Comparison of ENCODE assay signal across 7 cellular contexts in genomic region chr19:4524808-4525562, GRCh38. TPM values are rescaled to one million over a fixed set of nuclear protein-coding genes. Genes with fewer than 3 reads are reported as not detected.
DNase-seq lines count a peak whose midpoint lies in the region; ATAC-seq and TF ChIP-seq lines count a peak whose summit lies in the region.

No MANE protein-coding gene starts in this region.

- no peak overlapping the region for H3K4me3 Mint-ChIP-seq in activated CD4-positive, alpha-beta T cell treated with anti-CD3 and anti-CD28 coated beads, Interleukin-2, amount 10 ng/mL, durations not matched to agents 24 days and 14 days
- no peak overlapping the region for H3K4me3 Mint-ChIP-seq in naive B cell

- no peak overlapping the region for H3K4me3 ChIP-seq in dorsolateral prefrontal cortex

- no peaks in the 10 kb centered on the region for H3K36me3 Mint-ChIP-seq in activated CD4-positive, alpha-beta T cell treated with anti-CD3 and anti-CD28 coated beads, Interleukin-2, amount 10 ng/mL, durations not matched to agents 24 days and 14 days (ENCODE audit: low read depth)
- no peaks in the 10 kb centered on the region for H3K36me3 Mint-ChIP-seq in naive B cell

- CTCF ChIA-PET in GM10248 (lab: Yijun Ruan, JAX) = interaction anchor here (0.6 to 6.0 kb wide), 36 partner anchors 8 to 323 kb away, joined by 3 to 64 read pairs (median 4); partner anchors contain the start of genes LRG1, PLIN5, UBXN6 and YJU2

- POLR2A ChIA-PET in GM10248 (lab: Yijun Ruan, JAX) = no interaction called here

- H3K27ac Mint-ChIP-seq in activated CD4-positive, alpha-beta T cell treated with anti-CD3 and anti-CD28 coated beads, Interleukin-2, amount 10 ng/mL, durations not matched to agents 24 days and 14 days = no peak overlapping the region
- H3K27ac Mint-ChIP-seq in naive B cell = peak overlapping the region in 2 of 6 donors; percentile 33 to 54

- H3K27me3 Mint-ChIP-seq in activated CD4-positive, alpha-beta T cell treated with anti-CD3 and anti-CD28 coated beads, Interleukin-2, amount 10 ng/mL, durations not matched to agents 24 days and 14 days = peaks cover 2% of the 10 kb centered on the region
- peaks cover 0 to 4% (median 2%) of the 10 kb centered on the region in 3 donors for H3K27me3 Mint-ChIP-seq in naive B cell

- intact Hi-C loops in activated CD4-positive, alpha-beta T cell treated with anti-CD3 and anti-CD28 coated beads, Interleukin-2, amount 10 ng/mL, durations not matched to agents 24 days and 14 days (cut with micrococcal nuclease) = no loop called here
- intact Hi-C loops in dorsolateral prefrontal cortex (cut with DNase I) = no loop called here

- no peak overlapping the region for H3K27ac ChIP-seq in dorsolateral prefrontal cortex

- TF ChIP-seq CTCF in GM10248 (IDR thresholded peaks at IDR 0.05; ENCODE audit: control extremely low read depth, extremely low read depth, low read depth, missing control alignments) (peak; percentile 78), dorsolateral prefrontal cortex (IDR thresholded peaks at IDR 0.05 in 54 of 56, conservative IDR thresholded peaks at IDR 0.05 in 2 of 56; ENCODE audit: low read depth in 1 of 56, partially characterized antibody in 56 of 56) (peak in 53 of 56 donors; percentile 41 to 69 (median 57))

- ATAC-seq in naive B cell (ENCODE audit: low read depth in 2 of 2) (peak; percentile 72 to 79), GM21360 (IDR thresholded peaks at IDR 0.05; ENCODE audit: unreplicated experiment) (no peak)
- ATAC-seq in stimulated activated naive CD8-positive, alpha-beta T cell treated with anti-CD3 and anti-CD28 coated beads, Interleukin-15, Interleukin-2, amounts not matched to agents 100 U/mL and 50 U/mL, for 24 hours = peak; percentile 77

- DNase-seq in GM10248 (ENCODE audit: extremely low spot score) (peak; percentile 77), M059J (ENCODE audit: low read depth) (peak; percentile 43), dorsolateral prefrontal cortex (peak in 4 of 10 donors; percentile 35 to 50 (median 41)), naive B cell (peak; percentile 43)
- peak; percentile 91 for DNase-seq in activated CD4-positive, alpha-beta T cell treated with anti-CD3 and anti-CD28 coated beads, Interleukin-2, amount 10 ng/mL, durations not matched to agents 24 days and 14 days
- DNase-seq in stimulated activated naive CD8-positive, alpha-beta T cell treated with anti-CD3 and anti-CD28 coated beads, Interleukin-15, Interleukin-2, amounts not matched to agents 100 U/mL and 50 U/mL, for 24 hours = peak; percentile 85

- H3K4me1 Mint-ChIP-seq in activated CD4-positive, alpha-beta T cell treated with anti-CD3 and anti-CD28 coated beads, Interleukin-2, amount 10 ng/mL, durations not matched to agents 24 days and 14 days = no peaks in the 10 kb centered on the region
- no peaks in the 10 kb centered on the region for H3K4me1 Mint-ChIP-seq in naive B cell

- no peaks in the 10 kb centered on the region for H3K27me3 ChIP-seq in dorsolateral prefrontal cortex

- no peaks in the 10 kb centered on the region for H3K9me3 Mint-ChIP-seq in activated CD4-positive, alpha-beta T cell treated with anti-CD3 and anti-CD28 coated beads, Interleukin-2, amount 10 ng/mL, durations not matched to agents 24 days and 14 days
- H3K9me3 Mint-ChIP-seq in naive B cell = peaks cover 0 to 2% (median 0%) of the 10 kb centered on the region in 7 donors

RNA-seq across cellular contexts. Expression of gene PLIN4, which starts 6.7 kb away (rescaled TPM):
- total RNA-seq in M059J (2014; rRNA removed; shearing (Covaris generic)) = 0.02 TPM in 2 replicates
- total RNA-seq in activated CD4-positive, alpha-beta T cell treated with anti-CD3 and anti-CD28 coated beads, Interleukin-2, amount 10 ng/mL, durations not matched to agents 24 days and 14 days = not detected in 2 replicates
- 10 to 100 TPM in 16 of 120 experiments, 1 to 10 TPM in 104; 1.4 to 28.3 (median 6.3) TPM for total RNA-seq in dorsolateral prefrontal cortex
- polyA plus RNA-seq in naive B cell (ENCODE audit: low read depth in 6 of 6) = under 1 TPM in 4 of 6 donors, not detected in 2; 0.04 to 0.21 (median 0.14) TPM

RNA-seq across cellular contexts. Expression of gene PLIN5, which starts 10.0 kb away (rescaled TPM):
- total RNA-seq in M059J (2014; rRNA removed; shearing (Covaris generic)) = not detected in 2 replicates
- total RNA-seq in activated CD4-positive, alpha-beta T cell treated with anti-CD3 and anti-CD28 coated beads, Interleukin-2, amount 10 ng/mL, durations not matched to agents 24 days and 14 days = not detected in 2 replicates
- total RNA-seq in dorsolateral prefrontal cortex = 10 to 100 TPM in 93 of 120 experiments, 1 to 10 TPM in 27; 5.4 to 56.3 (median 15.4) TPM
- under 1 TPM in 1 of 6 donors, not detected in 5; 0.52 TPM for polyA plus RNA-seq in naive B cell (ENCODE audit: low read depth in 6 of 6)

RNA-seq across cellular contexts. Expression of gene LRG1, which starts 14.9 kb away (rescaled TPM):
- 0.64 TPM in 1 of 2 replicates, not detected in the other for total RNA-seq in M059J (2014; rRNA removed; shearing (Covaris generic))
- total RNA-seq in activated CD4-positive, alpha-beta T cell treated with anti-CD3 and anti-CD28 coated beads, Interleukin-2, amount 10 ng/mL, durations not matched to agents 24 days and 14 days = 0.24 and 0.40 TPM in 2 replicates
- 1 to 10 TPM in 34 of 120 experiments, under 1 TPM in 72, not detected in 14; 0.13 to 3.5 (median 0.68) TPM for total RNA-seq in dorsolateral prefrontal cortex
- under 1 TPM in 3 of 6 donors, not detected in 3; 0.12 to 0.58 (median 0.25) TPM for polyA plus RNA-seq in naive B cell (ENCODE audit: low read depth in 6 of 6)

RNA-seq across cellular contexts. Expression of gene SEMA6B, which starts 34.5 kb away (rescaled TPM):
- total RNA-seq in M059J (2014; rRNA removed; shearing (Covaris generic)) = 0.89 and 1.6 TPM in 2 replicates
- 0.40 TPM in 1 of 2 replicates, not detected in the other for total RNA-seq in activated CD4-positive, alpha-beta T cell treated with anti-CD3 and anti-CD28 coated beads, Interleukin-2, amount 10 ng/mL, durations not matched to agents 24 days and 14 days
- 100 to 1,000 TPM in 56 of 120 experiments, 10 to 100 TPM in 64; 32.4 to 162 (median 98.7) TPM for total RNA-seq in dorsolateral prefrontal cortex
- polyA plus RNA-seq in naive B cell (ENCODE audit: low read depth in 6 of 6) = not detected

RNA-seq across cellular contexts. Expression of gene HDGFL2, which starts 52.9 kb away (rescaled TPM):
- 36.1 and 69.3 TPM in 2 replicates for total RNA-seq in M059J (2014; rRNA removed; shearing (Covaris generic))
- total RNA-seq in activated CD4-positive, alpha-beta T cell treated with anti-CD3 and anti-CD28 coated beads, Interleukin-2, amount 10 ng/mL, durations not matched to agents 24 days and 14 days = 66.0 and 72.7 TPM in 2 replicates
- total RNA-seq in dorsolateral prefrontal cortex = 10 to 100 TPM; 42.3 to 73.8 (median 56.9) TPM
- 10 to 100 TPM in 4 of 6 donors, 1 to 10 TPM in 1, under 1 TPM in 1; 0.91 to 22.7 (median 11.5) TPM for polyA plus RNA-seq in naive B cell (ENCODE audit: low read depth in 6 of 6)
